11 cellular contexts compared by ENCODE assay signal in genomic region chr4:183411291-183411861, GRCh38. TPM values are rescaled to one million over a fixed set of nuclear protein-coding genes. Genes with fewer than 3 reads are reported as not detected.
DNase-seq lines count a peak whose midpoint lies in the region; ATAC-seq and TF ChIP-seq lines count a peak whose summit lies in the region.
"Had no signal": no experiment of that assay in that cellular context is flagged by ENCODE, and none has a peak within 500 bp of the region (broad histone marks: within the 10 kb centered on the region; RNA-seq: fewer than 3 reads in every experiment).

No MANE protein-coding gene starts in this region.

- no peak overlapping the region for H3K27ac ChIP-seq in uterus

- no peaks in the 10 kb centered on the region for H3K27me3 Mint-ChIP-seq in activated T-cell treated with anti-CD3 and anti-CD28 coated beads, Interleukin-2, amount 50 U/mL, for 72 hours (ENCODE audit: low read depth)
- H3K27me3 Mint-ChIP-seq: activated B cell treated with CpG ODN at 0.5 μM for 24 hours; activated naive CD4-positive, alpha-beta T cell treated with anti-CD3 and anti-CD28 coated beads, Interleukin-2, amount 50 U/mL, for 24 hours had no signal

- peak; percentile 39 for ATAC-seq in GM18520 (IDR thresholded peaks at IDR 0.05; ENCODE audit: unreplicated experiment)
- ATAC-seq in HG03432 (IDR thresholded peaks at IDR 0.05; ENCODE audit: unreplicated experiment) = peak; percentile 35
- no peak for ATAC-seq in activated T-cell treated with anti-CD3 and anti-CD28 coated beads, Interleukin-2, amount 50 U/mL, for 72 hours (replicated peaks in 1 of 2)

- in situ Hi-C loops in KBM-7 (cut with MboI; ENCODE audit: low pct_unique_long_range_greater_than_20kb, low sequenced_read_pairs) = no loop called here

- H3K36me3 Mint-ChIP-seq in activated T-cell treated with anti-CD3 and anti-CD28 coated beads, Interleukin-2, amount 50 U/mL, for 72 hours (ENCODE audit: insufficient read depth in 2 of 2) = no peaks in the 10 kb centered on the region
- H3K36me3 Mint-ChIP-seq: activated naive CD4-positive, alpha-beta T cell treated with anti-CD3 and anti-CD28 coated beads, Interleukin-2, amount 50 U/mL, for 24 hours had no signal

- no peaks in the 10 kb centered on the region for H3K27me3 ChIP-seq in uterus

- intact Hi-C loops in uterus (cut with DNase I; ENCODE audit: low total_unique reads) = no loop called here

- no peaks in the 10 kb centered on the region for H3K9me3 Mint-ChIP-seq in activated T-cell treated with anti-CD3 and anti-CD28 coated beads, Interleukin-2, amount 50 U/mL, for 72 hours
- H3K9me3 Mint-ChIP-seq: activated B cell treated with CpG ODN at 0.5 μM for 24 hours; activated naive CD4-positive, alpha-beta T cell treated with anti-CD3 and anti-CD28 coated beads, Interleukin-2, amount 50 U/mL, for 24 hours had no signal

- DNase-seq in HCEC 1CT = peak; percentile 4
- peak; percentile 11 for DNase-seq in glomerular visceral epithelial cell (ENCODE audit: extremely low spot score)
- DNase-seq in activated T-cell treated with anti-CD3 and anti-CD28 coated beads, Interleukin-2, amount 50 U/mL, for 72 hours = no peak
- no peak for DNase-seq in uterus
- DNase-seq in NCI-H748 (lab: John Stamatoyannopoulos, UW; ENCODE audit: unreplicated experiment) = no peak
- DNase-seq in KBM-7 = no peak
- DNase-seq: activated B cell treated with CpG ODN at 0.5 μM for 24 hours, OCI-M1 had no signal

- peaks cover 10% of the 10 kb centered on the region for H3K4me1 Mint-ChIP-seq in activated T-cell treated with anti-CD3 and anti-CD28 coated beads, Interleukin-2, amount 50 U/mL, for 72 hours (ENCODE audit: low read depth)

- no peak for TF ChIP-seq POLR2A in uterus (IDR thresholded peaks at IDR 0.05)

- TF ChIP-seq CTCF in uterus (IDR thresholded peaks at IDR 0.05) = no peak

- H3K36me3 ChIP-seq in uterus = no peaks in the 10 kb centered on the region

- H3K4me3 ChIP-seq in uterus = no peak overlapping the region

- no peaks in the 10 kb centered on the region for H3K4me1 ChIP-seq in uterus

- H3K27ac Mint-ChIP-seq in activated T-cell treated with anti-CD3 and anti-CD28 coated beads, Interleukin-2, amount 50 U/mL, for 72 hours = no peak overlapping the region
- H3K27ac Mint-ChIP-seq: activated B cell treated with CpG ODN at 0.5 μM for 24 hours; activated naive CD4-positive, alpha-beta T cell treated with anti-CD3 and anti-CD28 coated beads, Interleukin-2, amount 50 U/mL, for 24 hours had no signal

- H3K9me3 ChIP-seq in uterus = no peaks in the 10 kb centered on the region

- H3K4me3 Mint-ChIP-seq in activated T-cell treated with anti-CD3 and anti-CD28 coated beads, Interleukin-2, amount 50 U/mL, for 72 hours = no peak overlapping the region
- H3K4me3 Mint-ChIP-seq: activated B cell treated with CpG ODN at 0.5 μM for 24 hours; activated naive CD4-positive, alpha-beta T cell treated with anti-CD3 and anti-CD28 coated beads, Interleukin-2, amount 50 U/mL, for 24 hours had no signal

RNA-seq across cellular contexts. Expression of gene CDKN2AIP, which starts 33.1 kb away (rescaled TPM):
- 10 to 100 TPM; 29.7 to 48.0 TPM for total RNA-seq in activated T-cell treated with anti-CD3 and anti-CD28 coated beads, Interleukin-2, amount 50 U/mL, for 72 hours
- total RNA-seq in uterus = 10 to 100 TPM; 18.5 to 37.1 (median 23.9) TPM

Comparison
In these comparisons a context has a peak if more than half of its experiments do, and no peak if none do; other contexts are left out.
1. ATAC-seq: peak in GM18520 (single experiment) and HG03432 (single experiment); none in activated T-cell treated with anti-CD3 and anti-CD28 coated beads, Interleukin-2, amount 50 U/mL, for 72 hours (0 of 2).
2. DNase-seq: peak in HCEC 1CT (single experiment) and glomerular visceral epithelial cell (single experiment); none in activated T-cell treated with anti-CD3 and anti-CD28 coated beads, Interleukin-2, amount 50 U/mL, for 72 hours (0 of 2), uterus (0 of 2), NCI-H748 (single experiment) and KBM-7 (single experiment).